In the genomic region with DNA sequence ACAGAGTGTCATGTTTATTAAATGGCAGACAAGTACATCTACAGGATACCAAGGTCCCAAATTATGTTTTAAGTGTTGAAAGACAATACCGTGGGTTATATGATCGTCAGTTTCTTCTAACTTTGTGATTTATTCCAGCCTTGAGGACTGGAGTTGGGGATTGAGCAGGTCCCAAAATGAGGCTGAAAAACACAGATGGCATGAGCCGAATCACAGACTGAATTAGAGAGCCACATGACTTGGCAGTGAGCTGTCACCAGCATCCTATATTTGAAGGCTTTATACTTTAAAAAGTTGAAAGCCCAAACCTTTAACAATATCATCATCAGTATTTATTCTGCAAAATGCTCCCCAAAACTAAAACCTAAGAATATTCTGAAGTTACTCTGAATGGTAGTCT, we compare ENCODE assay signal across 26 cellular contexts.
A peak's percentile ranks its signal among the peaks of the same experiment; 100 is the strongest.
DNase-seq lines count a peak whose midpoint lies in the region; ATAC-seq and TF ChIP-seq lines count a peak whose summit lies in the region.
"Had no signal": no experiment of that assay in that cellular context is flagged by ENCODE, and none has a peak within 500 bp of the region (broad histone marks: within the 10 kb centered on the region; RNA-seq: fewer than 3 reads in every experiment).

No MANE protein-coding gene starts in this region.

- ATAC-seq in HG02798 (IDR thresholded peaks at IDR 0.05; ENCODE audit: poor library complexity, unreplicated experiment): no peak
- ATAC-seq: A549; CD8-positive, alpha-beta T cell had no signal

- DNase-seq in G401 (ENCODE audit: low spot score): peak; percentile 85
- DNase-seq in cerebellar cortex (ENCODE audit: low spot score): peak; percentile 82
- DNase-seq in cerebellum (ENCODE audit: low spot score): peak; percentile 65
- no peak for DNase-seq in GM13976 (ENCODE audit: low spot score)
- DNase-seq in NCI-H2196 (lab: John Stamatoyannopoulos, UW; ENCODE audit: unreplicated experiment): no peak
- DNase-seq: 8988T; ACHN; AML-193; BE2C; Caco-2; Calu3; CD4-positive, alpha-beta memory T cell; CD4-positive, alpha-beta T cell; CD4-positive, CD25-positive, alpha-beta regulatory T cell; CD8-positive, alpha-beta memory T cell; CD8-positive, alpha-beta T cell; COR-L47; DMS 273 treated with DMSO at 0.1 percent for 48 hours; DMS153; DMS53; DMS79; DMS79 treated with DMSO at 0.1 percent for 48 hours; DND-41; EL had no signal

- TF ChIP-seq CTCF in GM13976 (IDR thresholded peaks at IDR 0.05; ENCODE audit: borderline replicate concordance, control extremely low read depth, extremely low read depth, insufficient read depth, missing control alignments): no peak

- in situ Hi-C loops in G401 (cut with HindIII; ENCODE audit: low sequenced_read_pairs): no loop called here
- in situ Hi-C loops in GM13976 (cut with MboI; ENCODE audit: low sequenced_read_pairs, unreplicated experiment): no loop called here

Comparison
In these comparisons a context has a peak if more than half of its experiments do, and no peak if none do; other contexts are left out.
1. DNase-seq: peak in G401 (single experiment), cerebellar cortex (single experiment) and cerebellum (single experiment); none in GM13976 (single experiment) and NCI-H2196 (single experiment).